Comparison of ENCODE assay signal across 10 cellular contexts in the genomic region with DNA sequence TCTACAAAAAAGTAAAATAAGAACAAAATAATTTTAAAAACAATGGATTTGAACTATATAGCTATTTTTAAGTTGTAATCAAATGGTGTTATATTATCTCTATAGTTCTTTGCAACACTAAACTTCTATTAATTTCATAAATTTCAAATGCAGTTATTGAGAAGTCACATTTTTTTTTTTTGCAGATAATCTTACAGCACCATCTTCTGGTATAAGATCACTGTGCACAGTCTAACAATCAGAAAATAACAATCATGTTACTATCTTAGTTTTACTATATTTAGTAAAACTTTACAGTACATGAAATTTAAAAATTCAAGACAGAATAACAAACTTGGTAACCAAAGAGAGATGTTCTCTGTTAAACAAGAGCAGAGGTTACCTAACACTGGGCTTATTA. TPM values are rescaled to one million over a fixed set of nuclear protein-coding genes. Genes with fewer than 3 reads are reported as not detected.
DNase-seq lines count a peak whose midpoint lies in the region; ATAC-seq and TF ChIP-seq lines count a peak whose summit lies in the region.
"Had no signal": no experiment of that assay in that cellular context is flagged by ENCODE, and none has a peak within 500 bp of the region (broad histone marks: within the 10 kb centered on the region; RNA-seq: fewer than 3 reads in every experiment).

No MANE protein-coding gene starts in this region.

- H3K9me3 ChIP-seq in CD8-positive, alpha-beta T cell (ENCODE audit: low read length): no peaks in the 10 kb centered on the region
- H3K9me3 ChIP-seq in Loucy (ENCODE audit: insufficient read depth, low read depth, low read length) (no peaks in the 10 kb centered on the region), neural progenitor cell (ENCODE audit: low read depth) (no peaks in the 10 kb centered on the region), esophagus muscularis mucosa (no peaks in the 10 kb centered on the region), ascending aorta (no peaks in the 10 kb centered on the region)

- no peak overlapping the region for H3K27ac ChIP-seq in CD8-positive, alpha-beta T cell (ENCODE audit: low read depth, low read length)
- H3K27ac ChIP-seq in brain microvascular endothelial cell (no peak overlapping the region), neural progenitor cell (no peak overlapping the region), esophagus muscularis mucosa (replicated peaks in 1 of 4) (no peak overlapping the region), ascending aorta (no peak overlapping the region)

- intact Hi-C loops in CD8-positive, alpha-beta T cell (cut with DNase I, micrococcal nuclease): loop anchor here (1.0 to 10.0 kb wide), 8 partner anchors 8 to 1949 kb away; no protein-coding TSS in a partner anchor
- intact Hi-C loops in esophagus muscularis mucosa (cut with DNase I): no loop called here
- intact Hi-C loops in ascending aorta (cut with DNase I): no loop called here

- no peak for TF ChIP-seq EP300 in esophagus muscularis mucosa (IDR thresholded peaks at IDR 0.05)

- H3K9me2 ChIP-seq in Loucy (replicated peaks; ENCODE audit: low read depth, low read length): no peaks in the 10 kb centered on the region

- H3K4me2 ChIP-seq in Loucy (ENCODE audit: low read depth, low read length, poor library complexity, severe bottlenecking) (no peak overlapping the region), neural progenitor cell (no peak overlapping the region)

- TF ChIP-seq CTCF in CD8-positive, alpha-beta T cell (IDR thresholded peaks at IDR 0.05): peak; percentile 71
- TF ChIP-seq CTCF in Loucy (conservative IDR thresholded peaks at IDR 0.05; ENCODE audit: low read length) (peak; percentile 58), brain microvascular endothelial cell (IDR thresholded peaks at IDR 0.05; ENCODE audit: low read depth, low read length, missing control alignments) (peak; percentile 16), neural progenitor cell (IDR thresholded peaks at IDR 0.05) (peak; percentile 29), esophagus muscularis mucosa (IDR thresholded peaks at IDR 0.05) (peak in 1 of 3 experiments; percentile 7), ascending aorta (IDR thresholded peaks at IDR 0.05) (peak in 1 of 3 experiments; percentile 29)

- ATAC-seq in CD8-positive, alpha-beta T cell: peak; percentile 55
- no peak for ATAC-seq in GM19397 (IDR thresholded peaks at IDR 0.05; ENCODE audit: unreplicated experiment)

- H3K27me3 Mint-ChIP-seq in CD8-positive, alpha-beta T cell (ENCODE audit: low read depth): no peaks in the 10 kb centered on the region
- no peaks in the 10 kb centered on the region for H3K27me3 Mint-ChIP-seq in neural progenitor cell (ENCODE audit: insufficient read depth, low read depth)

- in situ Hi-C loops in brain microvascular endothelial cell (cut with HindIII; ENCODE audit: low pct_ligation_motif_present, low sequenced_read_pairs): no loop called here

- DNase-seq in CD8-positive, alpha-beta T cell: no peak
- DNase-seq in brain microvascular endothelial cell: no peak
- no peak for DNase-seq in neural progenitor cell (ENCODE audit: low spot score)
- DNase-seq in esophagus muscularis mucosa (ENCODE audit: extremely low spot score): no peak
- DNase-seq in ascending aorta (ENCODE audit: low spot score in 2 of 2): no peak
- DNase-seq: NCI-H1092; NCI-H82; stimulated activated CD8-positive, alpha-beta memory T cell treated with anti-CD3 and anti-CD28 coated beads, Interleukin-4, amount 100 ng/mL, for 48 hours had no signal

- TF ChIP-seq POLR2A in esophagus muscularis mucosa (IDR thresholded peaks at IDR 0.05; ENCODE audit: low read depth): no peak

- H3K36me3 ChIP-seq in CD8-positive, alpha-beta T cell (ENCODE audit: insufficient read depth, low read length): peaks cover 4% of the 10 kb centered on the region
- H3K36me3 ChIP-seq in Loucy (ENCODE audit: insufficient read depth, low read length): peaks cover 28% of the 10 kb centered on the region
- no peaks in the 10 kb centered on the region for H3K36me3 ChIP-seq in brain microvascular endothelial cell (replicated peaks)
- peaks cover 15% of the 10 kb centered on the region for H3K36me3 ChIP-seq in neural progenitor cell
- H3K36me3 ChIP-seq in esophagus muscularis mucosa: peaks cover 0 to 3% (median 0%) of the 10 kb centered on the region in 4 donors
- peaks cover 0 to 3% of the 10 kb centered on the region in 2 donors for H3K36me3 ChIP-seq in ascending aorta

- H3K27me3 ChIP-seq in CD8-positive, alpha-beta T cell (ENCODE audit: insufficient read depth, low read length): no peaks in the 10 kb centered on the region
- no peaks in the 10 kb centered on the region for H3K27me3 ChIP-seq in Loucy (ENCODE audit: insufficient read depth, low read length, poor library complexity, severe bottlenecking)
- no peaks in the 10 kb centered on the region for H3K27me3 ChIP-seq in brain microvascular endothelial cell (replicated peaks)
- no peaks in the 10 kb centered on the region for H3K27me3 ChIP-seq in neural progenitor cell
- no peaks in the 10 kb centered on the region for H3K27me3 ChIP-seq in esophagus muscularis mucosa
- no peaks in the 10 kb centered on the region for H3K27me3 ChIP-seq in ascending aorta

- no peak overlapping the region for H3K4me3 ChIP-seq in CD8-positive, alpha-beta T cell (ENCODE audit: low read depth, low read length)
- H3K4me3 ChIP-seq in Loucy (ENCODE audit: low read length, poor library complexity, severe bottlenecking): no peak overlapping the region
- no peak overlapping the region for H3K4me3 ChIP-seq in brain microvascular endothelial cell (ENCODE audit: low read depth, low read length)
- H3K4me3 ChIP-seq in neural progenitor cell: no peak overlapping the region
- H3K4me3 ChIP-seq in esophagus muscularis mucosa: no peak overlapping the region
- no peak overlapping the region for H3K4me3 ChIP-seq in ascending aorta

- peaks cover 2% of the 10 kb centered on the region for H3K4me1 Mint-ChIP-seq in CD8-positive, alpha-beta T cell (ENCODE audit: low read depth)
- no peaks in the 10 kb centered on the region for H3K4me1 Mint-ChIP-seq in neural progenitor cell

- H3K79me2 ChIP-seq in Loucy (ENCODE audit: insufficient read depth, low read length) (no peaks in the 10 kb centered on the region), neural progenitor cell (ENCODE audit: low read depth) (no peaks in the 10 kb centered on the region)

- H3F3A ChIP-seq in Loucy (ENCODE audit: low read depth) (no peaks in the 10 kb centered on the region), neural progenitor cell (ENCODE audit: low read depth) (no peaks in the 10 kb centered on the region)

- H3K27ac Mint-ChIP-seq in CD8-positive, alpha-beta T cell: peak overlapping the region; percentile 7
- no peak overlapping the region for H3K27ac Mint-ChIP-seq in neural progenitor cell

- H2AFZ ChIP-seq in Loucy (ENCODE audit: low read length): no peak overlapping the region
- H2AFZ ChIP-seq in neural progenitor cell (replicated peaks): no peak overlapping the region

- no peak overlapping the region for H3K9ac ChIP-seq in Loucy (ENCODE audit: low read depth, low read length, poor library complexity, severe bottlenecking)
- no peak overlapping the region for H3K9ac ChIP-seq in neural progenitor cell

- H3K4me1 ChIP-seq in CD8-positive, alpha-beta T cell (ENCODE audit: insufficient read depth, low read length): no peaks in the 10 kb centered on the region
- H3K4me1 ChIP-seq in Loucy (ENCODE audit: insufficient read depth, low read length, poor library complexity, severe bottlenecking): peaks cover 6% of the 10 kb centered on the region
- H3K4me1 ChIP-seq in neural progenitor cell: no peaks in the 10 kb centered on the region
- no peaks in the 10 kb centered on the region for H3K4me1 ChIP-seq in esophagus muscularis mucosa
- no peaks in the 10 kb centered on the region for H3K4me1 ChIP-seq in ascending aorta

- H3K9me3 Mint-ChIP-seq in CD8-positive, alpha-beta T cell: no peaks in the 10 kb centered on the region
- H3K9me3 Mint-ChIP-seq in neural progenitor cell: no peaks in the 10 kb centered on the region

- CTCF ChIA-PET in CD8-positive, alpha-beta T cell (lab: Charles Lee): interaction anchor here (0.6 to 1.3 kb wide), 2 partner anchors 22 to 80 kb away, joined by 3 read pairs; no protein-coding TSS in a partner anchor

- POLR2A ChIA-PET in CD8-positive, alpha-beta T cell (lab: Charles Lee): no interaction called here

- H3K4me3 Mint-ChIP-seq in CD8-positive, alpha-beta T cell: no peak overlapping the region
- no peak overlapping the region for H3K4me3 Mint-ChIP-seq in neural progenitor cell

- H3K36me3 Mint-ChIP-seq in CD8-positive, alpha-beta T cell: peaks cover 14% of the 10 kb centered on the region
- H3K36me3 Mint-ChIP-seq in neural progenitor cell: peaks cover 8% of the 10 kb centered on the region

- H4K20me1 ChIP-seq in Loucy (ENCODE audit: insufficient read depth, low read length, poor library complexity, severe bottlenecking) (no peaks in the 10 kb centered on the region), neural progenitor cell (ENCODE audit: low read depth) (no peaks in the 10 kb centered on the region)

RNA-seq across cellular contexts. Expression of a gene that starts 40.6 kb away (rescaled TPM):
- total RNA-seq in CD8-positive, alpha-beta T cell: 1 to 10 TPM; 8.5 to 9.2 TPM
- total RNA-seq in neural progenitor cell (ENCODE audit: low replicate concordance) (16.8 and 27.5 TPM in 2 replicates), esophagus muscularis mucosa (10 to 100 TPM in 3 of 4 donors, 1 to 10 TPM in 1; 9.7 to 13.7 (median 12.1) TPM), ascending aorta (12.3 TPM)

Comparison
In these comparisons a context has a peak if more than half of its experiments do, and no peak if none do; other contexts are left out.
1. intact Hi-C loops: an anchor here in CD8-positive, alpha-beta T cell (1.0 to 10.0 kb wide); none called in esophagus muscularis mucosa and ascending aorta.